ENCODE assay signal across 19 cellular contexts in genomic region chr19:3809881-3810707, GRCh38. TPM values are rescaled to one million over a fixed set of nuclear protein-coding genes. Genes with fewer than 3 reads are reported as not detected.
DNase-seq lines count a peak whose midpoint lies in the region; ATAC-seq and TF ChIP-seq lines count a peak whose summit lies in the region.
"Had no signal": no experiment of that assay in that cellular context is flagged by ENCODE, and none has a peak within 500 bp of the region (broad histone marks: within the 10 kb centered on the region; RNA-seq: fewer than 3 reads in every experiment).

No MANE protein-coding gene starts in this region.

- POLR2A ChIA-PET in OCI-LY7 (lab: Charles Lee) = no interaction called here

- H3K36me3 ChIP-seq in GM06990 (ENCODE audit: control insufficient read depth, insufficient read depth, low read length) = no peaks in the 10 kb centered on the region
- H3K36me3 ChIP-seq in OCI-LY7 (ENCODE audit: insufficient read depth, low read length) = no peaks in the 10 kb centered on the region
- H3K36me3 ChIP-seq in WERI-Rb-1 = no peaks in the 10 kb centered on the region

- peak overlapping the region; percentile 65 to 99 for H3K27ac Mint-ChIP-seq in natural killer cell
- H3K27ac Mint-ChIP-seq: activated naive CD8-positive, alpha-beta T cell treated with anti-CD3 and anti-CD28 coated beads, Interleukin-2, amount 10 ng/mL, durations not matched to agents 7 days and 5 days; H9; stimulated activated naive CD8-positive, alpha-beta T cell treated with anti-CD3 and anti-CD28 coated beads, Interleukin-15, Interleukin-2, amounts not matched to agents 100 ng/mL and 50 ng/mL, for 24 hours had no signal

- no peaks in the 10 kb centered on the region for H4K20me1 ChIP-seq in OCI-LY7 (ENCODE audit: insufficient read depth, low read length)

- BruUV-seq in OCI-LY7 (replicated peaks; lab: Mats Ljungman, UMichigan) = no TSS peak

- H3K4me2 ChIP-seq in OCI-LY7 (ENCODE audit: low read length) = peak overlapping the region; percentile 43

- H3K27me3 ChIP-seq in GM06990 (replicated peaks; ENCODE audit: control insufficient read depth, insufficient read depth, low read length) (no peaks in the 10 kb centered on the region), WERI-Rb-1 (ENCODE audit: insufficient read depth, low read depth, severe bottlenecking) (no peaks in the 10 kb centered on the region)

- H3K9me3 ChIP-seq in OCI-LY7 (ENCODE audit: low read length) (no peaks in the 10 kb centered on the region), WERI-Rb-1 (ENCODE audit: severe bottlenecking) (no peaks in the 10 kb centered on the region)
- H3K9me3 ChIP-seq: psoas muscle had no signal

- intact Hi-C loops in OCI-LY7 (cut with micrococcal nuclease; ENCODE audit: unreplicated experiment) (loop anchor here (5.0 kb wide), 1 partner anchor 48 kb away; the partner anchor contains the start of genes APBA3 and MRPL54), natural killer cell (cut with micrococcal nuclease) (no loop called here)

- no peak for TF ChIP-seq CTCF in GM06990 (IDR thresholded peaks at IDR 0.05; ENCODE audit: insufficient read depth, low read length, poor library complexity, severe bottlenecking)
- no peak for TF ChIP-seq CTCF in OCI-LY7 (conservative IDR thresholded peaks at IDR 0.05; ENCODE audit: low read length)
- TF ChIP-seq CTCF in natural killer cell (IDR thresholded peaks at IDR 0.05) = no peak
- no peak for TF ChIP-seq CTCF in WERI-Rb-1 (IDR thresholded peaks at IDR 0.05; ENCODE audit: low read depth, low read length)

- no peaks in the 10 kb centered on the region for H3K36me3 Mint-ChIP-seq in natural killer cell

- H3K27ac ChIP-seq in OCI-LY7 (ENCODE audit: low read depth, low read length, poor library complexity, severe bottlenecking) = no peak overlapping the region
- H3K27ac ChIP-seq in WERI-Rb-1 = no peak overlapping the region
- no peak overlapping the region for H3K27ac ChIP-seq in substantia nigra (ENCODE audit: low read depth, low read length, poor library complexity, severe bottlenecking)
- H3K27ac ChIP-seq: psoas muscle, RWPE1 had no signal

- H3K27me3 Mint-ChIP-seq in natural killer cell (ENCODE audit: low read depth in 2 of 2) = no peaks in the 10 kb centered on the region
- H3K27me3 Mint-ChIP-seq: activated naive CD8-positive, alpha-beta T cell treated with anti-CD3 and anti-CD28 coated beads, Interleukin-2, amount 10 ng/mL, durations not matched to agents 7 days and 5 days; stimulated activated naive CD8-positive, alpha-beta T cell treated with anti-CD3 and anti-CD28 coated beads, Interleukin-15, Interleukin-2, amounts not matched to agents 100 ng/mL and 50 ng/mL, for 24 hours had no signal

- no peaks in the 10 kb centered on the region for H3K9me3 Mint-ChIP-seq in natural killer cell
- H3K9me3 Mint-ChIP-seq: stimulated activated naive CD8-positive, alpha-beta T cell treated with anti-CD3 and anti-CD28 coated beads, Interleukin-15, Interleukin-2, amounts not matched to agents 100 ng/mL and 50 ng/mL, for 24 hours had no signal

- H3K4me1 Mint-ChIP-seq in natural killer cell = peaks cover 52 to 63% of the 10 kb centered on the region in 2 donors
- H3K4me1 Mint-ChIP-seq: H9 had no signal

- H2AFZ ChIP-seq in OCI-LY7 (ENCODE audit: low read length) = no peak overlapping the region

- CTCF ChIA-PET in OCI-LY7 (lab: Charles Lee; ENCODE audit: unreplicated experiment) = no interaction called here

- peak; percentile 73 for DNase-seq in GM06990 (ENCODE audit: extremely low read depth, insufficient read length)
- DNase-seq in OCI-LY7 (ENCODE audit: low spot score) = peak; percentile 29
- DNase-seq in natural killer cell = no peak
- DNase-seq in WERI-Rb-1 = no peak
- no peak for DNase-seq in putamen (ENCODE audit: low spot score)
- no peak for DNase-seq in activated CD8-positive, alpha-beta memory T cell treated with anti-CD3 and anti-CD28 coated beads, Interleukin-2, amount 50 U/mL, for 48 hours
- no peak for DNase-seq in substantia nigra (lab: John Stamatoyannopoulos, UW)
- DNase-seq: activated naive CD8-positive, alpha-beta T cell treated with anti-CD3 and anti-CD28 coated beads, Interleukin-2, amount 10 ng/mL, durations not matched to agents 7 days and 5 days; activated T-cell treated with anti-CD3 and anti-CD28 coated beads, Interleukin-2, amount 50 U/mL, for 1 hour; kidney; NCI-H1048; NCI-H2171; psoas muscle had no signal

- peaks cover 24% of the 10 kb centered on the region for H3K4me1 ChIP-seq in OCI-LY7 (ENCODE audit: insufficient read depth, low read length, poor library complexity, severe bottlenecking)
- H3K4me1 ChIP-seq: psoas muscle had no signal

- H3K4me3 ChIP-seq in GM06990 (replicated peaks; ENCODE audit: low read depth, low read length) (peak overlapping the region; percentile 7; the same call in 1 of the 2 replicates), OCI-LY7 (ENCODE audit: low read depth, low read length, poor library complexity, severe bottlenecking) (no peak overlapping the region), WERI-Rb-1 (ENCODE audit: low read depth, low read length) (no peak overlapping the region)
- H3K4me3 ChIP-seq: psoas muscle had no signal

- no peak overlapping the region for H3K4me3 Mint-ChIP-seq in natural killer cell
- H3K4me3 Mint-ChIP-seq: activated naive CD8-positive, alpha-beta T cell treated with anti-CD3 and anti-CD28 coated beads, Interleukin-2, amount 10 ng/mL, durations not matched to agents 7 days and 5 days; H9; stimulated activated naive CD8-positive, alpha-beta T cell treated with anti-CD3 and anti-CD28 coated beads, Interleukin-15, Interleukin-2, amounts not matched to agents 100 ng/mL and 50 ng/mL, for 24 hours had no signal

- H3K9me2 ChIP-seq in OCI-LY7 (ENCODE audit: insufficient read depth, low read length) = no peaks in the 10 kb centered on the region

- ATAC-seq in GM18907 (IDR thresholded peaks at IDR 0.05; ENCODE audit: unreplicated experiment) = peak; percentile 55
- ATAC-seq in natural killer cell = no peak
- ATAC-seq: psoas muscle had no signal

- no peaks in the 10 kb centered on the region for H3K79me2 ChIP-seq in OCI-LY7 (ENCODE audit: insufficient read depth, low read depth, low read length)

RNA-seq across cellular contexts. Expression of gene MATK, which starts 23.9 kb away (rescaled TPM):
- not detected in 2 replicates for total RNA-seq in OCI-LY7 (2014; rRNA removed; shearing (Covaris generic))
- not detected in 2 replicates for total RNA-seq in OCI-LY7 (2022)
- 100 to 1,000 TPM; 269 to 353 (median 317) TPM for total RNA-seq in natural killer cell
- total RNA-seq: bronchial epithelial cell had no signal

RNA-seq across cellular contexts. Expression of gene RAX2, which starts 38.1 kb away (rescaled TPM):
- not detected in 2 replicates for total RNA-seq in OCI-LY7 (2014; rRNA removed; shearing (Covaris generic))
- total RNA-seq in OCI-LY7 (2022) (not detected in 2 replicates), natural killer cell (not detected)
- total RNA-seq: activated naive CD8-positive, alpha-beta T cell treated with anti-CD3 and anti-CD28 coated beads, Interleukin-2, amount 10 ng/mL, durations not matched to agents 7 days and 5 days; bronchial epithelial cell; fibroblast of lung; H9; kidney; psoas muscle had no signal

RNA-seq across cellular contexts. Expression of gene MRPL54, which starts 47.6 kb away (rescaled TPM):
- 88.7 and 93.1 TPM in 2 replicates for total RNA-seq in OCI-LY7 (2014; rRNA removed; shearing (Covaris generic))
- total RNA-seq in OCI-LY7 (2022) (60.4 and 66.6 TPM in 2 replicates), natural killer cell (10 to 100 TPM; 54.1 to 60.5 (median 55.5) TPM)

RNA-seq across cellular contexts. Expression of gene APBA3, which starts 48.6 kb away (rescaled TPM):
- total RNA-seq in OCI-LY7 (2014; rRNA removed; shearing (Covaris generic)) = 34.7 and 40.4 TPM in 2 replicates
- 25.1 and 28.7 TPM in 2 replicates for total RNA-seq in OCI-LY7 (2022)
- total RNA-seq in natural killer cell = 10 to 100 TPM; 39.9 to 53.6 (median 43.8) TPM

RNA-seq across cellular contexts. Expression of gene ZFR2, which starts 58.7 kb away (rescaled TPM):
- not detected in 2 replicates for total RNA-seq in OCI-LY7 (2014; rRNA removed; shearing (Covaris generic))
- total RNA-seq in OCI-LY7 (2022) (not detected in 2 replicates), natural killer cell (1 to 10 TPM; 1.6 to 4.4 (median 1.7) TPM)
- total RNA-seq: bronchial epithelial cell, fibroblast of lung, psoas muscle had no signal

Comparison
In these comparisons a context has a peak if more than half of its experiments do, and no peak if none do; other contexts are left out.
1. DNase-seq: peak in GM06990 (single experiment) and OCI-LY7 (single experiment); none in natural killer cell (single experiment), WERI-Rb-1 (single experiment), putamen (single experiment), activated CD8-positive, alpha-beta memory T cell treated with anti-CD3 and anti-CD28 coated beads, Interleukin-2, amount 50 U/mL, for 48 hours (single experiment) and substantia nigra (0 of 49).
2. RNA of gene MATK, which starts 23.9 kb away (total RNA-seq): 269 to 353 TPM in natural killer cell; not detected in OCI-LY7; every median in the first group is over 100 times any median in the second.